18 cellular contexts compared by ENCODE assay signal in genomic region chr9:84125046-84125445, GRCh38.
DNase-seq lines count a peak whose midpoint lies in the region; ATAC-seq and TF ChIP-seq lines count a peak whose summit lies in the region.
"Had no signal": no experiment of that assay in that cellular context is flagged by ENCODE, and none has a peak within 500 bp of the region (broad histone marks: within the 10 kb centered on the region; RNA-seq: fewer than 3 reads in every experiment).

No MANE protein-coding gene starts in this region.

- H3K27ac ChIP-seq in GM23338 (ENCODE audit: low read depth) (no peak overlapping the region), mesendoderm (ENCODE audit: low read depth, low read length) (no peak overlapping the region), trophoblast cell (ENCODE audit: low read depth, low read length) (no peak overlapping the region)
- H3K27ac ChIP-seq: KMS-11 had no signal

- in situ Hi-C loops in SK-MEL-5 (cut with HindIII; ENCODE audit: low pct_unique_long_range_greater_than_20kb, low sequenced_read_pairs): no loop called here

- no peak overlapping the region for H3K14ac ChIP-seq in trophoblast cell (ENCODE audit: low read length)

- H3K4me3 Mint-ChIP-seq in GM23338: no peak overlapping the region
- H3K4me3 Mint-ChIP-seq: B cell; CD4-positive, alpha-beta T cell; IgD-negative memory B cell had no signal

- H2BK5ac ChIP-seq in mesendoderm (ENCODE audit: low read length): no peak overlapping the region
- H2BK5ac ChIP-seq in trophoblast cell (ENCODE audit: low read depth, low read length, poor library complexity): no peak overlapping the region

- no CpG with 5 or more reads among the region's 2 CpGs for WGBS in mesendoderm (ENCODE audit: extremely low coverage, insufficient coverage, low lambda C conversion rate)
- no CpG with 5 or more reads among the region's 2 CpGs for WGBS in trophoblast cell (ENCODE audit: extremely low coverage, insufficient coverage, insufficient read length)

- H4K8ac ChIP-seq in mesendoderm (ENCODE audit: low read depth, low read length) (no peak overlapping the region), trophoblast cell (ENCODE audit: low read depth, low read length) (no peak overlapping the region)

- H3K4ac ChIP-seq in mesendoderm (ENCODE audit: low read depth, low read length): no peak overlapping the region
- H3K4ac ChIP-seq in trophoblast cell (ENCODE audit: low read depth, low read length): no peak overlapping the region

- H3F3A ChIP-seq in GM23338 (replicated peaks; ENCODE audit: low read depth): no peaks in the 10 kb centered on the region

- H4K5ac ChIP-seq in mesendoderm (ENCODE audit: low read length): no peak overlapping the region

- H3K18ac ChIP-seq in mesendoderm (ENCODE audit: low read length) (no peak overlapping the region), trophoblast cell (ENCODE audit: low read length) (no peak overlapping the region)

- H4K20me1 ChIP-seq in GM23338 (replicated peaks; ENCODE audit: insufficient read depth): no peaks in the 10 kb centered on the region

- H2AK5ac ChIP-seq in mesendoderm (ENCODE audit: low read length): no peak overlapping the region
- no peak overlapping the region for H2AK5ac ChIP-seq in trophoblast cell (ENCODE audit: low read length)

- H3K27me3 ChIP-seq in GM23338 (ENCODE audit: insufficient read depth) (no peaks in the 10 kb centered on the region), mesendoderm (ENCODE audit: insufficient read depth, low read length, poor library complexity) (no peaks in the 10 kb centered on the region), trophoblast cell (ENCODE audit: insufficient read depth, low read length) (no peaks in the 10 kb centered on the region)

- H3K4me1 Mint-ChIP-seq in GM23338: peaks cover 3% of the 10 kb centered on the region; the same call in 1 of the 3 replicates
- H3K4me1 Mint-ChIP-seq: B cell had no signal

- no peaks in the 10 kb centered on the region for H3K79me2 ChIP-seq in GM23338 (replicated peaks; ENCODE audit: insufficient read depth)
- no peaks in the 10 kb centered on the region for H3K79me2 ChIP-seq in mesendoderm (ENCODE audit: control insufficient read depth, insufficient read depth, low read length)
- no peaks in the 10 kb centered on the region for H3K79me2 ChIP-seq in trophoblast cell (ENCODE audit: control insufficient read depth, insufficient read depth, low read length, poor library complexity)

- no peak overlapping the region for H3K4me2 ChIP-seq in GM23338
- no peak overlapping the region for H3K4me2 ChIP-seq in mesendoderm (ENCODE audit: low read length)
- no peak overlapping the region for H3K4me2 ChIP-seq in trophoblast cell (ENCODE audit: low read length)
- H3K4me2 ChIP-seq: KMS-11 had no signal

- H2BK15ac ChIP-seq in mesendoderm (replicated peaks; ENCODE audit: low read depth): no peak overlapping the region

- TF ChIP-seq CTCF in GM23338 (conservative IDR thresholded peaks at IDR 0.05; ENCODE audit: low read depth in 2 of 2): no peak

- no peak overlapping the region for H4K12ac ChIP-seq in trophoblast cell (ENCODE audit: low read depth, low read length)

- H3K9me3 ChIP-seq in trophoblast cell (ENCODE audit: insufficient read depth, low read depth, low read length): no peaks in the 10 kb centered on the region

- H3K9me3 Mint-ChIP-seq in GM23338: no peaks in the 10 kb centered on the region
- H3K9me3 Mint-ChIP-seq: CD4-positive, alpha-beta T cell; IgD-negative memory B cell had no signal

- no peak overlapping the region for H2BK12ac ChIP-seq in trophoblast cell (ENCODE audit: low read length)

- H3K27me3 Mint-ChIP-seq in GM23338 (ENCODE audit: insufficient read depth, low read depth, poor library complexity): peaks cover 2% of the 10 kb centered on the region

- no peak overlapping the region for H2BK120ac ChIP-seq in mesendoderm (ENCODE audit: low read depth, low read length)
- H2BK120ac ChIP-seq in trophoblast cell (ENCODE audit: insufficient read depth, low read length, poor library complexity): no peak overlapping the region

- H3K9me2 ChIP-seq in GM23338 (ENCODE audit: insufficient read depth): no peaks in the 10 kb centered on the region; the same call in 1 of the 2 replicates

- peak overlapping the region; percentile 43 for H2AFZ ChIP-seq in GM23338
- no peak overlapping the region for H2AFZ ChIP-seq in trophoblast cell (ENCODE audit: insufficient read depth, low read length, poor library complexity)

- H4K91ac ChIP-seq in trophoblast cell (ENCODE audit: low read depth, low read length): no peak overlapping the region

- no peak overlapping the region for H3K27ac Mint-ChIP-seq in GM23338
- H3K27ac Mint-ChIP-seq: B cell; CD4-positive, alpha-beta T cell; IgD-negative memory B cell had no signal

- H3K4me3 ChIP-seq in GM23338: no peak overlapping the region
- no peak overlapping the region for H3K4me3 ChIP-seq in mesendoderm (ENCODE audit: low read length)
- H3K4me3 ChIP-seq in trophoblast cell (ENCODE audit: low read depth, low read length): no peak overlapping the region

- H3K36me3 ChIP-seq in GM23338 (ENCODE audit: insufficient read depth) (no peaks in the 10 kb centered on the region), mesendoderm (ENCODE audit: control insufficient read depth, insufficient read depth, low read length) (no peaks in the 10 kb centered on the region), trophoblast cell (ENCODE audit: control insufficient read depth in 1 of 2, insufficient read depth in 2 of 2, low read length in 2 of 2) (no peaks in the 10 kb centered on the region)

- H3K36me3 Mint-ChIP-seq in GM23338 (ENCODE audit: low read depth): no peaks in the 10 kb centered on the region

- no peak overlapping the region for H3K56ac ChIP-seq in mesendoderm (ENCODE audit: low read length)

- no peak for ATAC-seq in GM23338

- no peak overlapping the region for H3K9ac ChIP-seq in mesendoderm (ENCODE audit: low read length)
- H3K9ac ChIP-seq in trophoblast cell (ENCODE audit: low read length): no peak overlapping the region
- H3K9ac ChIP-seq: KMS-11 had no signal

- H3K23ac ChIP-seq in mesendoderm (ENCODE audit: low read length) (no peak overlapping the region), trophoblast cell (ENCODE audit: low read length) (no peak overlapping the region)

- H3K4me1 ChIP-seq in GM23338 (ENCODE audit: insufficient read depth) (no peaks in the 10 kb centered on the region), mesendoderm (ENCODE audit: control insufficient read depth, low read depth, low read length) (no peaks in the 10 kb centered on the region), trophoblast cell (ENCODE audit: control insufficient read depth in 1 of 2, insufficient read depth in 2 of 2, low read length in 2 of 2) (peaks cover 3% of the 10 kb centered on the region in 2 experiments)

- H3K79me1 ChIP-seq in mesendoderm (ENCODE audit: low read length) (no peaks in the 10 kb centered on the region), trophoblast cell (ENCODE audit: low read length) (no peaks in the 10 kb centered on the region)

- DNase-seq in GM23338 (ENCODE audit: low spot score) (no peak), SK-MEL-5 (ENCODE audit: low read depth, low spot score) (peak; percentile 87), mesendoderm (peak; percentile 30), trophoblast cell (peak; percentile 8 to 62), cerebellum (ENCODE audit: low spot score) (no peak), dermis blood vessel endothelial cell (no peak)
- no peak for DNase-seq in activated naive CD4-positive, alpha-beta T cell (lab: John Stamatoyannopoulos, UW)
- DNase-seq: ACHN; C1 segment of cervical spinal cord; Calu3; CD4-positive, alpha-beta T cell; DMS153; DND-41; GDM1; H7 had no signal

TF ChIP-seq in GM23338, 12 proteins besides CTCF, POLR2A, EP300 and RAD21:
- no peak for TF ChIP-seq NANOG (IDR thresholded peaks at IDR 0.05; ENCODE audit: borderline replicate concordance)
- no peak for TF ChIP-seq ZNF331 (CRISPR knock-in tag; IDR thresholded peaks at IDR 0.05; ENCODE audit: low read depth)
- no peak for TF ChIP-seq EZH2phosphoT487 (IDR thresholded peaks at IDR 0.05; ENCODE audit: unreplicated experiment)
- TF ChIP-seq EZH2 (IDR thresholded peaks at IDR 0.05; ENCODE audit: low read depth, unreplicated experiment): no peak
- TF ChIP-seq, protein P1, sequence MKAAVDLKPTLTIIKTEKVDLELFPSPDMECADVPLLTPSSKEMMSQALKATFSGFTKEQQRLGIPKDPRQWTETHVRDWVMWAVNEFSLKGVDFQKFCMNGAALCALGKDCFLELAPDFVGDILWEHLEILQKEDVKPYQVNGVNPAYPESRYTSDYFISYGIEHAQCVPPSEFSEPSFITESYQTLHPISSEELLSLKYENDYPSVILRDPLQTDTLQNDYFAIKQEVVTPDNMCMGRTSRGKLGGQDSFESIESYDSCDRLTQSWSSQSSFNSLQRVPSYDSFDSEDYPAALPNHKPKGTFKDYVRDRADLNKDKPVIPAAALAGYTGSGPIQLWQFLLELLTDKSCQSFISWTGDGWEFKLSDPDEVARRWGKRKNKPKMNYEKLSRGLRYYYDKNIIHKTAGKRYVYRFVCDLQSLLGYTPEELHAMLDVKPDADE (IDR thresholded peaks at IDR 0.05): no peak
- no peak for TF ChIP-seq POLR2AphosphoS5 (IDR thresholded peaks at IDR 0.05; ENCODE audit: low read depth)
- TF ChIP-seq ZNF114 (CRISPR knock-in tag; IDR thresholded peaks at IDR 0.05): no peak
- no peak for TF ChIP-seq CREB1 (CRISPR knock-in tag; IDR thresholded peaks at IDR 0.05; ENCODE audit: low read depth)

Comparison
In these comparisons a context has a peak if more than half of its experiments do, and no peak if none do; other contexts are left out.
1. DNase-seq: peak in SK-MEL-5 (single experiment), mesendoderm (single experiment) and trophoblast cell (2 of 2); none in GM23338 (single experiment), cerebellum (single experiment), activated naive CD4-positive, alpha-beta T cell (0 of 4) and dermis blood vessel endothelial cell (single experiment).